Comparison of ENCODE assay signal across 2 cellular contexts in the genomic region with DNA sequence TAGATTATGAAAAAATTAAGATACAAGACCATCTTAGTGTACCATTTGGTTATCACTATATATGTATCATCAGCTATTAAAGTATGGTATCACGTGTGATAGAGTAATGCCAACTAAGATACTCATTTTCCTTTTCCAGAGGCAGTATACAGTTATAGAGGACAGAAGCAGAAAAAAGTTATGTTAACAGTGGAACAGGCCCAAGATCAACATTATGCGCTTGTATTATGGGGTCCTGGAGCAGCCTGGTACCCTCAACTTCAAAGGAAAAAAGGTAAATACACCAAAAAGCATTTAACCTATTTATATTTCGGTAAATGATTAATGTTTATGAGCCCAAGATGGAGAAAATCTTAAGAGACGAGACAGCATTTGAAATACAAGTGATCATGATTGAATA. TPM values are rescaled to one million over a fixed set of nuclear protein-coding genes. Genes with fewer than 3 reads are reported as not detected.
"Had no signal": no experiment of that assay in that cellular context is flagged by ENCODE, and none has a peak within 500 bp of the region (broad histone marks: within the 10 kb centered on the region; RNA-seq: fewer than 3 reads in every experiment).

No MANE protein-coding gene starts in this region.

RNA-seq across cellular contexts. Expression of gene SYT15B, which starts 52.9 kb away (rescaled TPM):
- total RNA-seq: activated B cell treated with CpG ODN at 0.5 μM for 24 hours; activated CD4-positive, alpha-beta T cell treated with anti-CD3 and anti-CD28 coated beads, Interleukin-2, amount 10 ng/mL, durations not matched to agents 24 days and 14 days had no signal
